ENCODE assay signal across 11 cellular contexts in genomic region chr15:65083262-65083701, GRCh38. TPM values are rescaled to one million over a fixed set of nuclear protein-coding genes. Genes with fewer than 3 reads are reported as not detected.
DNase-seq lines count a peak whose midpoint lies in the region; ATAC-seq and TF ChIP-seq lines count a peak whose summit lies in the region.
"Had no signal": no experiment of that assay in that cellular context is flagged by ENCODE, and none has a peak within 500 bp of the region (broad histone marks: within the 10 kb centered on the region; RNA-seq: fewer than 3 reads in every experiment).

No MANE protein-coding gene starts in this region.

- ATAC-seq in heart right ventricle: peak in 1 of 8 donors; percentile 20
- ATAC-seq in Right ventricle myocardium superior (ENCODE audit: poor library complexity): no peak
- peak; percentile 7 for ATAC-seq in left lung
- ATAC-seq in upper lobe of left lung (ENCODE audit: low FRiP score in 2 of 2): no peak

- H3K36me3 ChIP-seq in heart right ventricle (no peaks in the 10 kb centered on the region), left lung (no peaks in the 10 kb centered on the region), upper lobe of left lung (no peaks in the 10 kb centered on the region)

- peak overlapping the region in 5 of 10 donors; percentile 10 to 76 (median 37) for H3K27ac ChIP-seq in heart right ventricle
- H3K27ac ChIP-seq in left lung: no peak overlapping the region
- H3K27ac ChIP-seq in upper lobe of left lung: peak overlapping the region in 3 of 4 donors; percentile 21 to 87 (median 27)
- H3K27ac ChIP-seq: RWPE1 had no signal

- intact Hi-C loops in heart right ventricle (cut with DNase I) (loop anchor here in 4 of 10 donors (2.0 to 10.0 kb wide), 3 partner anchors 28 to 51 kb away; no protein-coding TSS in a partner anchor), Right ventricle myocardium superior (cut with DNase I) (loop anchor here (2.0 to 10.0 kb wide), 2 partner anchors 28 to 48 kb away; no protein-coding TSS in a partner anchor), left lung (cut with DNase I) (no loop called here)

- H3K4me1 ChIP-seq in heart right ventricle: peaks cover 8 to 95% (median 48%) of the 10 kb centered on the region in 9 donors
- H3K4me1 ChIP-seq in left lung: peaks cover 35 to 52% of the 10 kb centered on the region in 2 donors
- H3K4me1 ChIP-seq in upper lobe of left lung: peaks cover 52 to 66% (median 57%) of the 10 kb centered on the region in 4 donors

- H3K4me3 ChIP-seq in heart right ventricle: no peak overlapping the region
- H3K4me3 ChIP-seq in choroid plexus epithelial cell (ENCODE audit: low read depth, low read length): no peak overlapping the region
- no peak overlapping the region for H3K4me3 ChIP-seq in left lung
- H3K4me3 ChIP-seq in upper lobe of left lung: no peak overlapping the region

- H3K9me3 ChIP-seq in heart right ventricle: no peaks in the 10 kb centered on the region
- H3K9me3 ChIP-seq in left lung: no peaks in the 10 kb centered on the region
- H3K9me3 ChIP-seq in upper lobe of left lung: no peaks in the 10 kb centered on the region

- TF ChIP-seq POLR2A in upper lobe of left lung (IDR thresholded peaks at IDR 0.05): no peak

- 46 to 49% methylated on average over 7 of the region's 7 CpGs for WGBS in heart right ventricle, 2 donors
- 31 to 40% methylated on average over 7 of the region's 7 CpGs for WGBS in upper lobe of left lung, 2 donors

- H3K27me3 ChIP-seq in heart right ventricle (peaks cover 0 to 19% (median 0%) of the 10 kb centered on the region in 7 donors), left lung (peaks cover 0 to 28% of the 10 kb centered on the region in 2 donors), upper lobe of left lung (no peaks in the 10 kb centered on the region)

- no peak for DNase-seq in heart right ventricle
- no peak for DNase-seq in Right ventricle myocardium superior
- peak; percentile 72 for DNase-seq in choroid plexus epithelial cell (ENCODE audit: low read depth)
- no peak for DNase-seq in left lung
- no peak for DNase-seq in upper lobe of left lung
- no peak for DNase-seq in COLO668 (lab: John Stamatoyannopoulos, UW; ENCODE audit: unreplicated experiment)
- DNase-seq in activated CD4-positive, alpha-beta T cell treated with anti-CD3 and anti-CD28 coated beads, Interleukin-2, amount 50 U/mL, for 4 hours: no peak
- DNase-seq in iPS-NIHi11 (ENCODE audit: low spot score): no peak
- DNase-seq: ACHN had no signal

- no peak for TF ChIP-seq EP300 in upper lobe of left lung (IDR thresholded peaks at IDR 0.05)

- peak in 6 of 9 donors; percentile 20 to 58 (median 44) for TF ChIP-seq CTCF in heart right ventricle (IDR thresholded peaks at IDR 0.05)
- TF ChIP-seq CTCF in choroid plexus epithelial cell (conservative IDR thresholded peaks at IDR 0.05; ENCODE audit: low read depth, low read length): peak; percentile 74
- TF ChIP-seq CTCF in left lung (IDR thresholded peaks at IDR 0.05): peak in 1 of 2 donors; percentile 46
- peak in 3 of 6 experiments; percentile 16 to 25 (median 24) for TF ChIP-seq CTCF in upper lobe of left lung (IDR thresholded peaks at IDR 0.05)

RNA-seq across cellular contexts. Expression of gene KBTBD13, which starts 6.7 kb away (rescaled TPM):
- total RNA-seq in heart right ventricle (10 to 100 TPM in 3 of 10 donors, 1 to 10 TPM in 7; 4.1 to 20.5 (median 4.6) TPM), Right ventricle myocardium superior (9.4 TPM), left lung (under 1 TPM in 1 of 2 donors, not detected in 1; 0.18 TPM), upper lobe of left lung (not detected)
- 1 to 10 TPM in 1 of 2 donors, under 1 TPM in 1; 0.84 to 7.8 TPM for polyA plus RNA-seq in heart right ventricle
- total RNA-seq: mucosa of gallbladder had no signal

RNA-seq across cellular contexts. Expression of gene RASL12, which starts 15.5 kb away (rescaled TPM):
- total RNA-seq in heart right ventricle: 10 to 100 TPM in 7 of 10 donors, 1 to 10 TPM in 3; 4.4 to 20.1 (median 11.8) TPM
- polyA plus RNA-seq in heart right ventricle: 10 to 100 TPM; 13.1 to 18.7 TPM
- 19.7 TPM for total RNA-seq in Right ventricle myocardium superior
- total RNA-seq in left lung: 10 to 100 TPM; 23.8 to 24.3 TPM
- 10 to 100 TPM; 12.8 to 49.9 (median 24.9) TPM for total RNA-seq in upper lobe of left lung

RNA-seq across cellular contexts. Expression of gene UBAP1L, which starts 31.7 kb away (rescaled TPM):
- 1 to 10 TPM in 9 of 10 donors, under 1 TPM in 1; 0.88 to 2.3 (median 1.6) TPM for total RNA-seq in heart right ventricle
- 1 to 10 TPM in 1 of 2 donors, under 1 TPM in 1; 0.65 to 5.3 TPM for polyA plus RNA-seq in heart right ventricle
- 1.6 TPM for total RNA-seq in Right ventricle myocardium superior
- 1 to 10 TPM; 2.7 to 3.8 TPM for total RNA-seq in left lung
- 10 to 100 TPM in 1 of 6 donors, 1 to 10 TPM in 5; 3.3 to 10.5 (median 4.8) TPM for total RNA-seq in upper lobe of left lung

RNA-seq across cellular contexts. Expression of gene SLC51B, which starts 38.1 kb away (rescaled TPM):
- not detected for total RNA-seq in heart right ventricle
- under 1 TPM in 1 of 2 donors, not detected in 1; 0.43 TPM for polyA plus RNA-seq in heart right ventricle
- total RNA-seq in Right ventricle myocardium superior: not detected
- total RNA-seq in left lung: 1 to 10 TPM in 1 of 2 donors, under 1 TPM in 1; 0.39 to 2.7 TPM
- 1 to 10 TPM in 3 of 6 donors, under 1 TPM in 1, not detected in 2; 0.69 to 6.6 (median 4.4) TPM for total RNA-seq in upper lobe of left lung

RNA-seq across cellular contexts. Expression of gene PDCD7, which starts 50.3 kb away (rescaled TPM):
- total RNA-seq in heart right ventricle (10 to 100 TPM; 12.5 to 25.1 (median 16.1) TPM), Right ventricle myocardium superior (12.2 TPM), left lung (10 to 100 TPM; 15.8 to 18.8 TPM), upper lobe of left lung (10 to 100 TPM; 14.9 to 38.8 (median 20.0) TPM)
- 10 to 100 TPM in 1 of 2 donors, 1 to 10 TPM in 1; 9.0 to 15.7 TPM for polyA plus RNA-seq in heart right ventricle

Comparison
In these comparisons a context has a peak if more than half of its experiments do, and no peak if none do; other contexts are left out.
1. H3K27ac ChIP-seq: peak in upper lobe of left lung (3 of 4); none in left lung (0 of 2).